Comparison of ENCODE assay signal across 6 cellular contexts in the genomic region with DNA sequence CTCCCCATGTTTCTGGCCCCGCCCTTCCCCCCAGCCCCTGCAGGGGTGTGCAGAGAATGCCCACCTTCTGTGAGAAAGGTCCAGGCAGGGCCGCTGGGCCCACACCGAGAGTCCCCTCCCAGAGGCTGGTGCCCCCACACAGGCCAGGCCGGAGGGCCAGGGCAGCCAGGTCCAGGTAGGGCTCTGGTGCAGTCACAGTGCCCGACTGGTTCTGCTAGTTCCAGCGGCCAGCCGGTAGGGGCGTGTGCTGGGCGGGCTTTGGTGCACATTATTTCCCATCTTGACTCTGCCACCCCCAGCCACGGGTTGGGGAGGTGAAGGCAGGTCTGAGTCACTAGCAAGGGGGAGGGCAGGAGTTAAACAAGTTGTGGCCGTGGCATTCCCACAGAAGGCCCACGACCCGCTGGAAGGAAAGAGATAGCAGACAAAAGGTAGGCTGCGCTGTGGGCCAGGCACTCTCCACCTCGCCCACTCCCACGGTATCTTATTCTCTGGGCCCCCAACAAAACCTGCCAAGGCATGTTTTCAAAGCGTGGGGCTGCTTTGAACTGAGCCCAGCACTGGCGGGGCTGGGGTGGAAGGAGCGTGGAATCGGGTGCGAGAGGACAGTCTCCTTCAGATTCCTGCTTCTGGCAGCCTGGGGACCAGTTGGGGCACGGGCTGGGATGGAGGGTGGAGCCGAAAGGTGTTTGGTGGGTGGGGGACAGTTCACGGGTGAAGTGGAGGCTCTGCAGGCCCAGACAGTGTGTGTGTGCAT. TPM values are rescaled to one million over a fixed set of nuclear protein-coding genes. Genes with fewer than 3 reads are reported as not detected.
A peak's percentile ranks its signal among the peaks of the same experiment; 100 is the strongest.
DNase-seq lines count a peak whose midpoint lies in the region; ATAC-seq and TF ChIP-seq lines count a peak whose summit lies in the region.

No MANE protein-coding gene starts in this region.

- POLR2A ChIA-PET in AG04449 (lab: Yijun Ruan, JAX): no interaction called here
- POLR2A ChIA-PET in PC-3 (lab: Charles Lee; ENCODE audit: unreplicated experiment): no interaction called here

- H3F3A ChIP-seq in PC-3 (ENCODE audit: low read length, unreplicated experiment): no peaks in the 10 kb centered on the region

- DNase-seq in AG04449 (ENCODE audit: low read depth, low spot score) (no peak), PC-3 (peak; percentile 89), NOMO-1 treated with DMSO at 0.1 percent for 48 hours (lab: John Stamatoyannopoulos, UW; ENCODE audit: unreplicated experiment) (no peak)

- CTCF ChIA-PET in AG04449 (lab: Yijun Ruan, JAX) (interaction anchor here (0.9 to 1.9 kb wide), 3 partner anchors 9 to 34 kb away, joined by 3 to 5 read pairs (median 3); no protein-coding TSS in a partner anchor), PC-3 (lab: Charles Lee) (no interaction called here)

- H3K9me3 ChIP-seq in PC-3 (ENCODE audit: low read length) (no peaks in the 10 kb centered on the region), iPS-18a (ENCODE audit: control insufficient read depth, low read depth, low read length) (no peaks in the 10 kb centered on the region)

- H3K27ac ChIP-seq in PC-3 (ENCODE audit: low read length) (peak overlapping the region; percentile 76), iPS-18a (ENCODE audit: low read length) (no peak overlapping the region)

- H3K4me2 ChIP-seq in PC-3 (ENCODE audit: low read length): peak overlapping the region; percentile 95

- no peaks in the 10 kb centered on the region for H3K9me2 ChIP-seq in PC-3 (replicated peaks; ENCODE audit: low read length)

- H3K79me2 ChIP-seq in PC-3 (ENCODE audit: low read length): peaks cover 35% of the 10 kb centered on the region

- H3K4me3 ChIP-seq in AG04449 (ENCODE audit: low read depth, low read length) (no peak overlapping the region), PC-3 (ENCODE audit: low read length) (peak overlapping the region; percentile 78), iPS-18a (ENCODE audit: low read length) (peak overlapping the region; percentile 58)

- intact Hi-C loops in PC-3 (cut with micrococcal nuclease): no loop called here

- TF ChIP-seq CTCF in AG04449 (IDR thresholded peaks at IDR 0.05; ENCODE audit: insufficient read depth, low read length, missing control alignments) (peak; percentile 30), PC-3 (conservative IDR thresholded peaks at IDR 0.05; ENCODE audit: low read depth, low read length) (peak; percentile 62)

- peak; percentile 85 for ATAC-seq in PC-3
- ATAC-seq in HG02610 (IDR thresholded peaks at IDR 0.05; ENCODE audit: unreplicated experiment): no peak
- ATAC-seq in HG03175 (IDR thresholded peaks at IDR 0.05; ENCODE audit: unreplicated experiment): no peak

- no peaks in the 10 kb centered on the region for H4K20me1 ChIP-seq in PC-3 (ENCODE audit: low read length)

- H3K36me3 ChIP-seq in PC-3 (ENCODE audit: low read depth, low read length) (peaks cover 11% of the 10 kb centered on the region; the same call in 1 of the 2 replicates), iPS-18a (ENCODE audit: control insufficient read depth, low read depth, low read length) (no peaks in the 10 kb centered on the region)

- H3K9ac ChIP-seq in PC-3 (ENCODE audit: low read length) (peak overlapping the region; percentile 66), iPS-18a (ENCODE audit: low read length) (no peak overlapping the region)

- H3K27me3 ChIP-seq in PC-3 (ENCODE audit: low read length) (no peaks in the 10 kb centered on the region), iPS-18a (ENCODE audit: control insufficient read depth, insufficient read depth, low read length) (peaks cover 36% of the 10 kb centered on the region)

- peaks cover 33% of the 10 kb centered on the region for H3K4me1 ChIP-seq in PC-3 (ENCODE audit: insufficient read depth, low read length)
- H3K4me1 ChIP-seq in iPS-18a (ENCODE audit: control insufficient read depth, low read depth, low read length): peaks cover 2% of the 10 kb centered on the region

- peak overlapping the region; percentile 75 for H2AFZ ChIP-seq in PC-3 (ENCODE audit: low read length)

- TSS peak; percentile 32 for BruUV-seq in PC-3 (replicated peaks; lab: Mats Ljungman, UMichigan)

RNA-seq across cellular contexts. Expression of gene EPN3, which starts 1.9 kb away (rescaled TPM):
- 20.5 and 30.1 TPM in 2 replicates for total RNA-seq in PC-3 (2014; rRNA removed)

RNA-seq across cellular contexts. Expression of gene SPATA20, which starts 12.6 kb away (rescaled TPM):
- 104 and 115 TPM in 2 replicates for total RNA-seq in PC-3 (2014; rRNA removed)

RNA-seq across cellular contexts. Expression of gene CACNA1G, which starts 26.1 kb away (rescaled TPM):
- 0.04 and 0.12 TPM in 2 replicates for total RNA-seq in PC-3 (2014; rRNA removed)

RNA-seq across cellular contexts. Expression of gene MYCBPAP, which starts 26.2 kb away (rescaled TPM):
- total RNA-seq in PC-3 (2014; rRNA removed): 0.29 and 1.9 TPM in 2 replicates

RNA-seq across cellular contexts. Expression of gene RSAD1, which starts 55.7 kb away (rescaled TPM):
- total RNA-seq in PC-3 (2014; rRNA removed): 37.7 and 46.7 TPM in 2 replicates
